Comparison of ENCODE assay signal across 13 cellular contexts in the genomic region with DNA sequence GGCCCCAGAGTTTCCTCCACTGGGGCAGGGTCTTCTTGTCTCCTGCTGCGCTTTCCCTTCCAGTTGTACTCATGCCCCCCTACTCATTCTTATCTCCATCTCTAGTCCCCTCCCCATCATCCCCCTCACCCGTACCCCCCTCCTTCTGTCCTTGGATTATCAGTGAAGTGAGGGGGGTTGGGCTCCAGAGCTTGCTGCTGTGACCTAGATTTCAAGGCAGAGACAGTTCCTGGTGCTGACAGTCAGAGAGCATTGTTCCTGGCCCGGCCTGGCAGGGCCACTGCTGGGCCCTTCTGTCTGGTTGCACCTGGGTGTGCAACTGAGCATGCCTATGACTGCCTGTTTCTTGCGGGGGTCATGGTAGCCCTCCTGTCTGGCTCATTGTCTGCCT. TPM values are rescaled to one million over a fixed set of nuclear protein-coding genes. Genes with fewer than 3 reads are reported as not detected.
DNase-seq lines count a peak whose midpoint lies in the region; ATAC-seq and TF ChIP-seq lines count a peak whose summit lies in the region.
"Had no signal": no experiment of that assay in that cellular context is flagged by ENCODE, and none has a peak within 500 bp of the region (broad histone marks: within the 10 kb centered on the region; RNA-seq: fewer than 3 reads in every experiment).

No MANE protein-coding gene starts in this region.

- no peak overlapping the region for H3K27ac Mint-ChIP-seq in neural crest cell (ENCODE audit: unreplicated experiment)

- H4K20me1 ChIP-seq in fibroblast of lung (ENCODE audit: control insufficient read depth, extremely low read depth, insufficient read depth, low read length), result peaks cover 4% of the 10 kb centered on the region

- DNase-seq in Ammon's horn (ENCODE audit: low spot score) (peak; percentile 65), RWPE1 (ENCODE audit: low spot score) (no peak), fibroblast of lung (ENCODE audit: low read depth in 2 of 2) (no peak), neural crest cell (ENCODE audit: low read depth, low spot score) (no peak), GDM1 (lab: John Stamatoyannopoulos, UW) (no peak), KBM-7 (no peak)
- DNase-seq: activated T-cell treated with anti-CD3 and anti-CD28 coated beads for 4 hours; Caco-2; NCI-H1105 treated with DMSO at 0.1 percent for 48 hours; stimulated activated naive CD8-positive, alpha-beta T cell treated with anti-CD3 and anti-CD28 coated beads, Interleukin-15, Interleukin-2, amounts not matched to agents 100 U/mL and 50 U/mL, for 24 hours had no signal

- peak overlapping the region; percentile 73 for H3K4me3 Mint-ChIP-seq in neural crest cell

- H3K36me3 ChIP-seq in fibroblast of lung (ENCODE audit: control insufficient read depth, insufficient read depth, low read length), result peaks cover 43% of the 10 kb centered on the region
- H3K36me3 ChIP-seq: ovary had no signal

- peaks cover 19% of the 10 kb centered on the region for H3K36me3 Mint-ChIP-seq in neural crest cell (ENCODE audit: low read depth)

- H3K4me1 ChIP-seq in fibroblast of lung (ENCODE audit: control insufficient read depth, extremely low read depth, insufficient read depth, low read length), result peaks cover 35% of the 10 kb centered on the region

- H3K27me3 Mint-ChIP-seq in neural crest cell (ENCODE audit: low read depth), result no peaks in the 10 kb centered on the region

- CTCF ChIA-PET in RWPE1 (lab: Yijun Ruan, JAX), result interaction anchor here (0.6 to 1.1 kb wide), 3 partner anchors 16 to 117 kb away, joined by 3 to 4 read pairs (median 3); no protein-coding TSS in a partner anchor

- H3K4me2 ChIP-seq in fibroblast of lung (ENCODE audit: extremely low read depth, insufficient read depth, low read length), result peak overlapping the region; percentile 45

- no peaks in the 10 kb centered on the region for H3K9me3 Mint-ChIP-seq in neural crest cell

- H2AFZ ChIP-seq in fibroblast of lung (ENCODE audit: low read length), result no peak overlapping the region

- no peak overlapping the region for H3K4me3 ChIP-seq in fibroblast of lung (replicated peaks in 1 of 4; ENCODE audit: control extremely low read depth in 1 of 4, insufficient read depth in 1 of 4, low read depth in 3 of 4, low read length in 4 of 4)
- H3K4me3 ChIP-seq: ovary had no signal

- H3K9me3 ChIP-seq in fibroblast of lung (ENCODE audit: control insufficient read depth, insufficient read depth, low read depth, low read length), result no peaks in the 10 kb centered on the region
- H3K9me3 ChIP-seq: Caco-2, ovary had no signal

- no peak overlapping the region for H3K9ac ChIP-seq in fibroblast of lung (ENCODE audit: insufficient read depth, low read length)

- H3K27ac ChIP-seq in RWPE1 (0 out of 2 replicates have a peak overlapping the region, but pooled peaks have one; percentile 4), fibroblast of lung (ENCODE audit: insufficient read depth, low read length) (peak overlapping the region; percentile 47)
- H3K27ac ChIP-seq: ovary had no signal

- H3K27me3 ChIP-seq in fibroblast of lung (ENCODE audit: control insufficient read depth, insufficient read depth, low read length), result no peaks in the 10 kb centered on the region
- H3K27me3 ChIP-seq: ovary had no signal

- TF ChIP-seq CTCF in RWPE1 (conservative IDR thresholded peaks at IDR 0.05; ENCODE audit: low read depth) (no peak), fibroblast of lung (conservative IDR thresholded peaks at IDR 0.05 in 1 of 2, IDR thresholded peaks at IDR 0.05 in 1 of 2; ENCODE audit: low read depth in 1 of 2, low read length in 2 of 2) (no peak), neural crest cell (conservative IDR thresholded peaks at IDR 0.05) (no peak)

- POLR2A ChIA-PET in RWPE1 (lab: Yijun Ruan, JAX; ENCODE audit: low non-redundant PET), result no interaction called here

- in situ Hi-C loops in KBM-7 (cut with MboI; ENCODE audit: low pct_unique_long_range_greater_than_20kb, low sequenced_read_pairs), result no loop called here

- peaks cover 63% of the 10 kb centered on the region for H3K4me1 Mint-ChIP-seq in neural crest cell

- ATAC-seq in GM21528 (IDR thresholded peaks at IDR 0.05; ENCODE audit: low FRiP score, unreplicated experiment) (no peak), HG02852 (IDR thresholded peaks at IDR 0.05; ENCODE audit: unreplicated experiment) (no peak)
- ATAC-seq: stimulated activated naive CD8-positive, alpha-beta T cell treated with anti-CD3 and anti-CD28 coated beads, Interleukin-15, Interleukin-2, amounts not matched to agents 100 U/mL and 50 U/mL, for 24 hours had no signal

- peaks cover 62% of the 10 kb centered on the region for H3K79me2 ChIP-seq in fibroblast of lung (ENCODE audit: control insufficient read depth, insufficient read depth, low read length)

RNA-seq across cellular contexts. Expression of a gene that starts 4.5 kb away (rescaled TPM):
- total RNA-seq in fibroblast of lung (84.7 and 108 TPM in 2 replicates), neural crest cell (113 and 117 TPM in 2 replicates)
- 816 and 871 TPM in 2 replicates for polyA plus RNA-seq in fibroblast of lung
- 391 and 460 TPM in 2 replicates for polyA plus RNA-seq in fibroblast of lung (2012)
- 325 and 390 TPM in 2 replicates for polyA minus RNA-seq in fibroblast of lung (ENCODE audit: low replicate concordance)

RNA-seq across cellular contexts. Expression of a gene that starts 19.3 kb away (rescaled TPM):
- total RNA-seq in fibroblast of lung (0.17 and 0.26 TPM in 2 replicates), neural crest cell (0.16 and 0.26 TPM in 2 replicates)
- polyA plus RNA-seq in fibroblast of lung, result 0.15 TPM in 1 of 2 replicates, not detected in the other
- not detected in 2 replicates for polyA plus RNA-seq in fibroblast of lung (2012)
- polyA minus RNA-seq in fibroblast of lung (ENCODE audit: low replicate concordance), result not detected in 2 replicates
- total RNA-seq: Caco-2 had no signal

RNA-seq across cellular contexts. Expression of a gene that starts 52.7 kb away (rescaled TPM):
- total RNA-seq in fibroblast of lung (66.3 and 89.8 TPM in 2 replicates), neural crest cell (124 and 130 TPM in 2 replicates)
- polyA plus RNA-seq in fibroblast of lung, result 72.6 and 75.4 TPM in 2 replicates
- polyA plus RNA-seq in fibroblast of lung (2012), result 59.9 and 64.8 TPM in 2 replicates
- polyA minus RNA-seq in fibroblast of lung (ENCODE audit: low replicate concordance), result 36.6 and 40.5 TPM in 2 replicates

RNA-seq across cellular contexts. Expression of a gene that starts 58.2 kb away (rescaled TPM):
- total RNA-seq in fibroblast of lung, result 0.26 TPM in 1 of 2 replicates, not detected in the other
- not detected in 2 replicates for polyA plus RNA-seq in fibroblast of lung
- not detected in 2 replicates for polyA plus RNA-seq in fibroblast of lung (2012)
- polyA minus RNA-seq in fibroblast of lung (ENCODE audit: low replicate concordance), result not detected in 2 replicates
- total RNA-seq in neural crest cell, result 0.20 and 0.35 TPM in 2 replicates
- total RNA-seq: Caco-2 had no signal
